ENCODE assay signal across 8 cellular contexts in genomic region chr1:19448491-19449439, GRCh38. TPM values are rescaled to one million over a fixed set of nuclear protein-coding genes. Genes with fewer than 3 reads are reported as not detected.
DNase-seq lines count a peak whose midpoint lies in the region; ATAC-seq and TF ChIP-seq lines count a peak whose summit lies in the region.

No MANE protein-coding gene starts in this region.

- H3K27ac ChIP-seq in prostate gland (peak overlapping the region; percentile 74 to 90), Karpas-422 (ENCODE audit: low read length) (no peak overlapping the region)

- no peak overlapping the region for H3K9ac ChIP-seq in Karpas-422 (ENCODE audit: low read length)

- H3K79me2 ChIP-seq in Karpas-422 (ENCODE audit: low read length): peaks cover 96% of the 10 kb centered on the region

- no peaks in the 10 kb centered on the region for H3K27me3 ChIP-seq in prostate gland (replicated peaks; ENCODE audit: insufficient read depth)
- no peaks in the 10 kb centered on the region for H3K27me3 ChIP-seq in Karpas-422 (ENCODE audit: low read length)

- no peak for TF ChIP-seq CTCF in prostate gland (IDR thresholded peaks at IDR 0.05)

- H3K4me1 ChIP-seq in prostate gland (replicated peaks): peaks cover 36% of the 10 kb centered on the region
- H3K4me1 ChIP-seq in Karpas-422 (ENCODE audit: low read length): peaks cover 59% of the 10 kb centered on the region

- peaks cover 64% of the 10 kb centered on the region for H3K4me1 Mint-ChIP-seq in activated T-helper 2 cell treated with anti-CD3 and anti-CD28 coated beads, Interferon-gamma antibody, Interleukin-2, Interleukin-4, amounts not matched to agents 10 μg/mL and 5 μg/mL and 100 μg/mL, durations not matched to agents 14 hours and 24 hours and 36 hours (ENCODE audit: low read depth)

- no peaks in the 10 kb centered on the region for H3K27me3 Mint-ChIP-seq in activated T-helper 2 cell treated with anti-CD3 and anti-CD28 coated beads, Interferon-gamma antibody, Interleukin-2, Interleukin-4, amounts not matched to agents 10 μg/mL and 5 μg/mL and 100 μg/mL, durations not matched to agents 14 hours and 24 hours and 36 hours (ENCODE audit: low read depth)

- H3K4me3 Mint-ChIP-seq in activated T-helper 2 cell treated with anti-CD3 and anti-CD28 coated beads, Interferon-gamma antibody, Interleukin-2, Interleukin-4, amounts not matched to agents 10 μg/mL and 5 μg/mL and 100 μg/mL, durations not matched to agents 14 hours and 24 hours and 36 hours (ENCODE audit: low read depth): no peak overlapping the region

- peaks cover 12% of the 10 kb centered on the region; the same call in 1 of the 2 replicates for H4K20me1 ChIP-seq in Karpas-422 (ENCODE audit: insufficient read depth, low read depth, low read length)

- no peak overlapping the region for H3K4me3 ChIP-seq in prostate gland
- no peak overlapping the region for H3K4me3 ChIP-seq in Karpas-422 (ENCODE audit: low read length)

- no peaks in the 10 kb centered on the region for H3K9me3 ChIP-seq in prostate gland
- H3K9me3 ChIP-seq in Karpas-422 (ENCODE audit: low read length): no peaks in the 10 kb centered on the region

- intact Hi-C loops in activated T-helper 2 cell treated with anti-CD3 and anti-CD28 coated beads, Interferon-gamma antibody, Interleukin-2, Interleukin-4, amounts not matched to agents 10 μg/mL and 5 μg/mL and 100 μg/mL, durations not matched to agents 14 hours and 24 hours and 36 hours (cut with micrococcal nuclease): loop anchor here (5.0 kb wide), 1 partner anchor 39 kb away; the partner anchor contains the start of gene CAPZB
- intact Hi-C loops in prostate gland (cut with DNase I): no loop called here

- H3K36me3 Mint-ChIP-seq in activated T-helper 2 cell treated with anti-CD3 and anti-CD28 coated beads, Interferon-gamma antibody, Interleukin-2, Interleukin-4, amounts not matched to agents 10 μg/mL and 5 μg/mL and 100 μg/mL, durations not matched to agents 14 hours and 24 hours and 36 hours (ENCODE audit: low read depth): peaks cover 31% of the 10 kb centered on the region

- WGBS in prostate gland: 46% methylated on average over 19 of the region's 19 CpGs

- no peaks in the 10 kb centered on the region for H3K9me2 ChIP-seq in Karpas-422 (replicated peaks; ENCODE audit: insufficient read depth, low read length)

- H2AFZ ChIP-seq in Karpas-422 (ENCODE audit: low read length): no peak overlapping the region

- peak overlapping the region; percentile 85 for H3K27ac Mint-ChIP-seq in activated T-helper 2 cell treated with anti-CD3 and anti-CD28 coated beads, Interferon-gamma antibody, Interleukin-2, Interleukin-4, amounts not matched to agents 10 μg/mL and 5 μg/mL and 100 μg/mL, durations not matched to agents 14 hours and 24 hours and 36 hours

- no peak for ATAC-seq in GM18517 (IDR thresholded peaks at IDR 0.05; ENCODE audit: unreplicated experiment)

- DNase-seq in activated CD8-positive, alpha-beta memory T cell treated with anti-CD3 and anti-CD28 coated beads for 24 hours: peak; percentile 72
- no peak for DNase-seq in activated CD8-positive, alpha-beta memory T cell treated with anti-CD3 and anti-CD28 coated beads, Interleukin-2, amount 50 U/mL, for 48 hours
- no peak for DNase-seq in activated T-helper 2 cell treated with anti-CD3 and anti-CD28 coated beads, Interferon-gamma antibody, Interleukin-2, Interleukin-4, amounts not matched to agents 10 μg/mL and 5 μg/mL and 100 μg/mL, durations not matched to agents 14 hours and 24 hours and 36 hours (ENCODE audit: low spot score)
- peak; percentile 60 for DNase-seq in globus pallidus (ENCODE audit: low spot score)
- DNase-seq in prostate gland (ENCODE audit: low spot score): no peak
- no peak for DNase-seq in hippocampal formation (lab: John Stamatoyannopoulos, UW)
- no peak for DNase-seq in Karpas-422

- H3K9me3 Mint-ChIP-seq in activated T-helper 2 cell treated with anti-CD3 and anti-CD28 coated beads, Interferon-gamma antibody, Interleukin-2, Interleukin-4, amounts not matched to agents 10 μg/mL and 5 μg/mL and 100 μg/mL, durations not matched to agents 14 hours and 24 hours and 36 hours: no peaks in the 10 kb centered on the region

- H3K4me2 ChIP-seq in Karpas-422 (ENCODE audit: low read depth, low read length, poor library complexity, severe bottlenecking): no peak overlapping the region

- no peaks in the 10 kb centered on the region for H3K36me3 ChIP-seq in prostate gland
- no peaks in the 10 kb centered on the region for H3K36me3 ChIP-seq in Karpas-422 (ENCODE audit: insufficient read depth, low read length)

- no peak for TF ChIP-seq POLR2A in prostate gland (IDR thresholded peaks at IDR 0.05)

RNA-seq across cellular contexts. Expression of gene CAPZB, which starts 36.6 kb away (rescaled TPM):
- 329 and 336 TPM in 2 replicates for total RNA-seq in activated T-helper 2 cell treated with anti-CD3 and anti-CD28 coated beads, Interferon-gamma antibody, Interleukin-2, Interleukin-4, amounts not matched to agents 10 μg/mL and 5 μg/mL and 100 μg/mL, durations not matched to agents 14 hours and 24 hours and 36 hours
- 100 to 1,000 TPM; 139 to 150 TPM for total RNA-seq in prostate gland
- 55.5 and 72.9 TPM in 2 replicates for total RNA-seq in Karpas-422 (2014; rRNA removed; shearing (Covaris generic); ENCODE audit: low replicate concordance)

Comparison
In these comparisons a context has a peak if more than half of its experiments do, and no peak if none do; other contexts are left out.
1. DNase-seq: peak in activated CD8-positive, alpha-beta memory T cell treated with anti-CD3 and anti-CD28 coated beads for 24 hours (single experiment) and globus pallidus (single experiment); none in activated CD8-positive, alpha-beta memory T cell treated with anti-CD3 and anti-CD28 coated beads, Interleukin-2, amount 50 U/mL, for 48 hours (single experiment), activated T-helper 2 cell treated with anti-CD3 and anti-CD28 coated beads, Interferon-gamma antibody, Interleukin-2, Interleukin-4, amounts not matched to agents 10 μg/mL and 5 μg/mL and 100 μg/mL, durations not matched to agents 14 hours and 24 hours and 36 hours (single experiment), prostate gland (single experiment), hippocampal formation (0 of 2) and Karpas-422 (single experiment).